In the genomic region with DNA sequence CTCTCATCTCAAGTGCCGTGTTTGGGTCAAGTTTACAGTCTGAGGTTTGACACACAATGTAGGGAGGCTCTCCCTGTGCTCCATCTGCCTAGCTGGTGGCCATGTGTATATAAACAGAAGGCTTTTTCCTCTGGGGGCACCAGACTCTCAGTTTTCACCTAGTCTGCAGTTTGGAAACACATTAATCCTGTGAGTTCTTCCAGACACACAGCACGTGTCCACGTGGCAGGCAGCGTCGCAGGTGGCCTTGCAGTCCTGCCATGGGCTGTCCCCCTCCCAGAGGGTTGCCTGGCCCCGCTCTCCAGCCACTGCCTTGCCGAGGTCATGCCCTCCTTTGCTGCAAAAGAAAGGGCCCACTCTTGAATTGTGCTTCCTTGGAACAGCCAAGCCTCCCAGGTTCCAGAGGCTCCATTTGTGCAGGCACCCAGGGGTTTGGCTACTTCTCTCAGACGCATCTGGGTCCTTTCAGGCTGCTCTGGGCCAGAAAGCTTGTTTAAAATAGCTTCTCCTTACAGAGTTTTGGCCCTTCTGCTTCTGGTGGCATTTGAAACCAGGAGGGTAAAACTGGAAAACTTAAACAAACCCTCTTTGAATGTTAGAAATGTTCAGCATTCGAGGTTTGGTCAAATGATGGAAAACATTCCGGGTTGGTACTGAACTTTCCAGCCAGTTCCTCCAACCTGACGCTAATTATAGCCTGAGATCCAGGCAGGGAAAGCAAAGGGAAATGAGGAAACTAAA, we compare ENCODE assay signal across 14 cellular contexts. TPM values are rescaled to one million over a fixed set of nuclear protein-coding genes. Genes with fewer than 3 reads are reported as not detected.
DNase-seq lines count a peak whose midpoint lies in the region; ATAC-seq, FAIRE-seq and TF ChIP-seq lines count a peak whose summit lies in the region.
"Had no signal": no experiment of that assay in that cellular context is flagged by ENCODE, and none has a peak within 500 bp of the region (broad histone marks: within the 10 kb centered on the region; RNA-seq: fewer than 3 reads in every experiment).

No MANE protein-coding gene starts in this region.

- TF ChIP-seq EP300 in HepG2 (IDR thresholded peaks at IDR 0.05; ENCODE audit: low read depth in 2 of 2, low read length in 2 of 2): no peak
- TF ChIP-seq EP300 in HepG2 (CRISPR knock-in tag; IDR thresholded peaks at IDR 0.05; ENCODE audit: borderline replicate concordance): no peak

- TF ChIP-seq RAD21 in HepG2 (CRISPR knock-in tag; IDR thresholded peaks at IDR 0.05): no peak

- in situ Hi-C loops in HepG2 (cut with HindIII; ENCODE audit: extremely low pct_ligation_motif_present, low pct_unique_long_range_greater_than_20kb): no loop called here

- H3K9ac ChIP-seq in HepG2 (ENCODE audit: insufficient read depth, low read depth, low read length) (no peak overlapping the region), astrocyte (ENCODE audit: low read length) (no peak overlapping the region)

- peaks cover 27% of the 10 kb centered on the region for H3K4me1 ChIP-seq in HepG2 (ENCODE audit: insufficient read depth, low read length)
- H3K4me1 ChIP-seq in right lobe of liver: no peaks in the 10 kb centered on the region
- H3K4me1 ChIP-seq in astrocyte (ENCODE audit: insufficient read depth, low read length): peaks cover 25% of the 10 kb centered on the region
- H3K4me1 ChIP-seq in CD8-positive, alpha-beta memory T cell (ENCODE audit: insufficient read depth, low read length): peaks cover 43% of the 10 kb centered on the region

- no peak overlapping the region for H3K4me3 Mint-ChIP-seq in astrocyte (ENCODE audit: unreplicated experiment)
- H3K4me3 Mint-ChIP-seq in activated T-cell treated with anti-CD3 and anti-CD28 coated beads, Interleukin-2, amount 50 U/mL, for 4 hours: no peak overlapping the region
- H3K4me3 Mint-ChIP-seq in CD8-positive, alpha-beta memory T cell: no peak overlapping the region
- H3K4me3 Mint-ChIP-seq: activated B cell treated with CpG ODN at 0.5 μM for 24 hours had no signal

- POLR2A ChIA-PET in HepG2 (lab: Yijun Ruan, JAX): interaction anchor here (1.0 kb wide), 1 partner anchor 13 kb away, joined by 4 read pairs; no protein-coding TSS in a partner anchor
- POLR2A ChIA-PET in CD8-positive, alpha-beta memory T cell (lab: Charles Lee): no interaction called here

- H3K36me3 Mint-ChIP-seq in astrocyte (ENCODE audit: low read depth, unreplicated experiment): no peaks in the 10 kb centered on the region
- H3K36me3 Mint-ChIP-seq in activated T-cell treated with anti-CD3 and anti-CD28 coated beads, Interleukin-2, amount 50 U/mL, for 4 hours (ENCODE audit: insufficient read depth): no peaks in the 10 kb centered on the region
- peaks cover 0 to 3% (median 0%) of the 10 kb centered on the region in 3 donors for H3K36me3 Mint-ChIP-seq in CD8-positive, alpha-beta memory T cell

- intact Hi-C loops in HepG2 (cut with micrococcal nuclease; ENCODE audit: unreplicated experiment) (loop anchor here (5.0 to 10.0 kb wide), 2 partner anchors 161 to 451 kb away; no protein-coding TSS in a partner anchor), right lobe of liver (cut with DNase I) (no loop called here)

- H3K4me2 ChIP-seq in HepG2 (ENCODE audit: low read depth, low read length): peak overlapping the region; percentile 36; the same call in 1 of the 2 replicates
- no peak overlapping the region for H3K4me2 ChIP-seq in astrocyte (ENCODE audit: low read length)

- no peak overlapping the region for H3K4me3 ChIP-seq in HepG2 (replicated peaks in 1 of 3; ENCODE audit: insufficient read depth in 1 of 3, low read depth in 2 of 3, low read length in 3 of 3)
- no peak overlapping the region for H3K4me3 ChIP-seq in right lobe of liver
- H3K4me3 ChIP-seq in astrocyte (ENCODE audit: insufficient read depth, low read depth, low read length): no peak overlapping the region
- no peak overlapping the region for H3K4me3 ChIP-seq in CD8-positive, alpha-beta memory T cell (ENCODE audit: low read length)
- H3K4me3 ChIP-seq: skin epidermis had no signal

- H3K27ac ChIP-seq in HepG2 (ENCODE audit: extremely low read length, insufficient read depth, low read length): no peak overlapping the region
- H3K27ac ChIP-seq in right lobe of liver: no peak overlapping the region
- H3K27ac ChIP-seq in astrocyte (ENCODE audit: low read depth, low read length): no peak overlapping the region
- H3K27ac ChIP-seq in CD8-positive, alpha-beta memory T cell (ENCODE audit: low read depth, low read length): no peak overlapping the region

- DNase-seq in HepG2 (ENCODE audit: low spot score) (peak; percentile 36), right lobe of liver (no peak), astrocyte (ENCODE audit: low read depth) (peak; percentile 20), myocyte (ENCODE audit: low read depth) (peak; percentile 61), SK-N-DZ (ENCODE audit: low spot score) (no peak), HK-2 (ENCODE audit: unreplicated experiment) (no peak)
- no peak for DNase-seq in activated T-cell treated with anti-CD3 and anti-CD28 coated beads, Interleukin-2, amount 50 U/mL, for 4 hours
- no peak for DNase-seq in CD8-positive, alpha-beta memory T cell
- DNase-seq: activated B cell treated with CpG ODN at 0.5 μM for 24 hours; activated T-cell treated with anti-CD3 and anti-CD28 coated beads, Interleukin-2, amount 50 U/mL, for 48 hours; EL; SHP77 had no signal

- no peaks in the 10 kb centered on the region for H3K36me3 ChIP-seq in HepG2 (replicated peaks in 1 of 2; ENCODE audit: control insufficient read depth in 1 of 2, insufficient read depth in 2 of 2, low read length in 2 of 2)
- no peaks in the 10 kb centered on the region for H3K36me3 ChIP-seq in right lobe of liver
- no peaks in the 10 kb centered on the region for H3K36me3 ChIP-seq in astrocyte (ENCODE audit: insufficient read depth, low read length)
- no peaks in the 10 kb centered on the region for H3K36me3 ChIP-seq in CD8-positive, alpha-beta memory T cell (ENCODE audit: insufficient read depth, low read length)

- peak; percentile 36 for TF ChIP-seq CTCF in HepG2 (CRISPR knock-in tag; IDR thresholded peaks at IDR 0.05)
- no peak for TF ChIP-seq CTCF in right lobe of liver (IDR thresholded peaks at IDR 0.05)
- no peak for TF ChIP-seq CTCF in astrocyte (IDR thresholded peaks at IDR 0.05; ENCODE audit: insufficient read depth, low read depth, low read length)

- H3K27me3 Mint-ChIP-seq in astrocyte (ENCODE audit: low read depth, unreplicated experiment): peaks cover 1% of the 10 kb centered on the region
- H3K27me3 Mint-ChIP-seq in activated T-cell treated with anti-CD3 and anti-CD28 coated beads, Interleukin-2, amount 50 U/mL, for 4 hours (ENCODE audit: low read depth): no peaks in the 10 kb centered on the region
- peaks cover 0 to 7% of the 10 kb centered on the region in 2 donors for H3K27me3 Mint-ChIP-seq in CD8-positive, alpha-beta memory T cell
- H3K27me3 Mint-ChIP-seq: activated B cell treated with CpG ODN at 0.5 μM for 24 hours had no signal

- FAIRE-seq in HepG2 (lab: Jason Lieb, UNC) (no peak), astrocyte (lab: Jason Lieb, UNC) (peak; percentile 54)
- FAIRE-seq: bronchial epithelial cell had no signal

- H3K79me2 ChIP-seq in HepG2 (ENCODE audit: insufficient read depth, low read length): no peaks in the 10 kb centered on the region
- peaks cover under 1% of the 10 kb centered on the region for H3K79me2 ChIP-seq in astrocyte (ENCODE audit: insufficient read depth, low read length)

- ATAC-seq in HepG2 (peak; percentile 66), right lobe of liver (no peak)
- ATAC-seq in activated T-cell treated with anti-CD3 and anti-CD28 coated beads, Interleukin-2, amount 50 U/mL, for 4 hours: no peak

- H3K9me3 Mint-ChIP-seq in astrocyte (ENCODE audit: unreplicated experiment): no peaks in the 10 kb centered on the region
- no peaks in the 10 kb centered on the region for H3K9me3 Mint-ChIP-seq in activated T-cell treated with anti-CD3 and anti-CD28 coated beads, Interleukin-2, amount 50 U/mL, for 4 hours
- H3K9me3 Mint-ChIP-seq in CD8-positive, alpha-beta memory T cell: peaks cover 0 to 2% (median 0%) of the 10 kb centered on the region in 5 donors
- H3K9me3 Mint-ChIP-seq: activated B cell treated with CpG ODN at 0.5 μM for 24 hours had no signal

- H3K9me3 ChIP-seq in HepG2 (ENCODE audit: low read length): no peaks in the 10 kb centered on the region
- H3K9me3 ChIP-seq in right lobe of liver: no peaks in the 10 kb centered on the region
- H3K9me3 ChIP-seq in astrocyte (ENCODE audit: insufficient read depth, low read depth, low read length): no peaks in the 10 kb centered on the region
- H3K9me3 ChIP-seq in CD8-positive, alpha-beta memory T cell (ENCODE audit: low read length): no peaks in the 10 kb centered on the region

- 30% methylated on average over 8 of the region's 11 CpGs for WGBS in HepG2 (ENCODE audit: low lambda C conversion rate)
- WGBS in right lobe of liver (ENCODE audit: insufficient coverage, low coverage, low lambda C conversion rate, missing lambda C conversion rate): 77% methylated on average over 6 of the region's 11 CpGs

- TF ChIP-seq POLR2A in HepG2 (IDR thresholded peaks at IDR 0.05; ENCODE audit: insufficient read depth in 1 of 2, low read depth in 2 of 2, low read length in 2 of 2) (no peak), right lobe of liver (IDR thresholded peaks at IDR 0.05) (no peak)

- H3K27me3 ChIP-seq in HepG2 (ENCODE audit: control insufficient read depth in 1 of 2, insufficient read depth in 2 of 2, low read length in 2 of 2) (no peaks in the 10 kb centered on the region), right lobe of liver (no peaks in the 10 kb centered on the region), astrocyte (ENCODE audit: insufficient read depth, low read length) (no peaks in the 10 kb centered on the region)
- H3K27me3 ChIP-seq in CD8-positive, alpha-beta memory T cell (ENCODE audit: insufficient read depth, low read length, poor library complexity, severe bottlenecking): no peaks in the 10 kb centered on the region

- H3K27ac Mint-ChIP-seq in astrocyte (ENCODE audit: unreplicated experiment): peak overlapping the region; percentile 17
- peak overlapping the region in 1 of 8 donors; percentile 21 for H3K27ac Mint-ChIP-seq in CD8-positive, alpha-beta memory T cell
- H3K27ac Mint-ChIP-seq: activated B cell treated with CpG ODN at 0.5 μM for 24 hours had no signal

- CTCF ChIA-PET in HepG2 (lab: Yijun Ruan, JAX; ENCODE audit: low intra/inter-chr PET ratio, low total read pairs): no interaction called here
- CTCF ChIA-PET in CD8-positive, alpha-beta memory T cell (lab: Charles Lee): interaction anchor here (0.5 to 7.4 kb wide), 2 partner anchors 166 to 687 kb away, joined by 3 to 83 read pairs; no protein-coding TSS in a partner anchor

- H3K4me1 Mint-ChIP-seq in astrocyte (ENCODE audit: low read depth, unreplicated experiment): peaks cover 40% of the 10 kb centered on the region
- H3K4me1 Mint-ChIP-seq in activated T-cell treated with anti-CD3 and anti-CD28 coated beads, Interleukin-2, amount 50 U/mL, for 4 hours (ENCODE audit: low read depth): peaks cover 51% of the 10 kb centered on the region
- peaks cover 36 to 39% (median 38%) of the 10 kb centered on the region in 3 donors for H3K4me1 Mint-ChIP-seq in CD8-positive, alpha-beta memory T cell

- BruUV-seq in HepG2 (replicated peaks; lab: Mats Ljungman, UMichigan): no TSS peak

- H2AFZ ChIP-seq in HepG2 (ENCODE audit: low read length): no peak overlapping the region
- H2AFZ ChIP-seq in astrocyte (ENCODE audit: low read depth, low read length): no peak overlapping the region

- H4K20me1 ChIP-seq in HepG2 (ENCODE audit: insufficient read depth, low read length) (no peaks in the 10 kb centered on the region), astrocyte (ENCODE audit: insufficient read depth, low read length) (no peaks in the 10 kb centered on the region)

RNA-seq across cellular contexts. Expression of a gene that starts 4.4 kb away (rescaled TPM):
- 4.4 and 5.4 TPM in 2 replicates for total RNA-seq in HepG2 (2016; rRNA removed; fragmentation: Illumina TruSeq; extraction: Trizol)
- 2.4 and 2.8 TPM in 2 replicates for total RNA-seq in HepG2 (2016; cell fraction: cytosol; rRNA removed; fragmentation: Illumina TruSeq; extraction: Trizol; ENCODE audit: low read depth)
- 4.1 and 5.5 TPM in 2 replicates for total RNA-seq in HepG2 (2016; cell fraction: insoluble cytoplasmic fraction; rRNA removed; fragmentation: Illumina TruSeq; extraction: Trizol)
- total RNA-seq in HepG2 (2016; cell fraction: membrane; rRNA removed; fragmentation: Illumina TruSeq; extraction: Trizol): 5.1 and 5.5 TPM in 2 replicates
- total RNA-seq in HepG2 (2016; cell fraction: nucleus; rRNA removed; fragmentation: Illumina TruSeq; extraction: Trizol): 16.6 and 18.1 TPM in 2 replicates
- polyA plus RNA-seq in HepG2 (2011; rRNA removed): 5.8 and 6.4 TPM in 2 replicates
- polyA plus RNA-seq in HepG2 (2011; cell fraction: cytosol; rRNA removed): 3.0 and 3.1 TPM in 2 replicates
- 18.7 and 27.2 TPM in 2 replicates for polyA plus RNA-seq in HepG2 (2011; cell fraction: nucleus; rRNA removed)
- 6.5 and 6.7 TPM in 2 replicates for polyA plus RNA-seq in HepG2 (2012)
- 2.4 and 2.8 TPM in 2 replicates for polyA plus RNA-seq in HepG2 (2016; cell fraction: cytosol; fragmentation: Illumina TruSeq; extraction: Trizol; ENCODE audit: low read depth)
- 7.5 and 8.8 TPM in 2 replicates for polyA plus RNA-seq in HepG2 (2016; cell fraction: insoluble cytoplasmic fraction; fragmentation: Illumina TruSeq; extraction: Trizol; ENCODE audit: low read depth)
- 5.2 and 5.9 TPM in 2 replicates for polyA plus RNA-seq in HepG2 (2016; cell fraction: membrane; fragmentation: Illumina TruSeq; extraction: Trizol; ENCODE audit: low read depth)
- 13.0 and 13.3 TPM in 2 replicates for polyA plus RNA-seq in HepG2 (2016; cell fraction: nucleus; fragmentation: Illumina TruSeq; extraction: Trizol; ENCODE audit: insufficient read depth, low read depth)
- 10.3 and 32.7 TPM in 2 replicates for polyA minus RNA-seq in HepG2 (2011; rRNA and poly(A)+ RNA removed; ENCODE audit: low replicate concordance)
- polyA minus RNA-seq in HepG2 (2011; cell fraction: cytosol; rRNA and poly(A)+ RNA removed): 3.1 and 6.2 TPM in 2 replicates
- polyA minus RNA-seq in HepG2 (2011; cell fraction: nucleus; rRNA and poly(A)+ RNA removed): 103 and 105 TPM in 2 replicates
- 10 to 100 TPM in 1 of 6 experiments, 1 to 10 TPM in 5; 2.9 to 18.3 (median 4.3) TPM for total RNA-seq in right lobe of liver
- total RNA-seq in astrocyte: 84.6 and 94.1 TPM in 2 replicates
- total RNA-seq in myocyte: 166 and 221 TPM in 2 replicates
- 81.3 TPM for polyA plus RNA-seq in myocyte (2012)
- not detected in 2 replicates for polyA plus RNA-seq in SK-N-DZ (2014; cell fraction: cytosol; rRNA removed)
- not detected in 2 replicates for polyA plus RNA-seq in SK-N-DZ (2014; cell fraction: nucleus; rRNA removed)
- total RNA-seq in activated T-cell treated with anti-CD3 and anti-CD28 coated beads, Interleukin-2, amount 50 U/mL, for 4 hours: 100 to 1,000 TPM in 1 of 3 donors, 10 to 100 TPM in 2; 91.6 to 116 (median 99.9) TPM
- 10 to 100 TPM; 40.3 to 41.5 TPM for total RNA-seq in CD8-positive, alpha-beta memory T cell
- 22.0 TPM for polyA plus RNA-seq in CD8-positive, alpha-beta memory T cell

Comparison
In these comparisons a context has a peak if more than half of its experiments do, and no peak if none do; other contexts are left out.
1. DNase-seq: peak in HepG2 (single experiment), astrocyte (single experiment) and myocyte (single experiment); none in right lobe of liver (0 of 3), SK-N-DZ (single experiment), HK-2 (single experiment), activated T-cell treated with anti-CD3 and anti-CD28 coated beads, Interleukin-2, amount 50 U/mL, for 4 hours (single experiment) and CD8-positive, alpha-beta memory T cell (0 of 5).